Comparison of ENCODE assay signal across 16 cellular contexts in genomic region chr4:143980776-143981175, GRCh38. TPM values are rescaled to one million over a fixed set of nuclear protein-coding genes. Genes with fewer than 3 reads are reported as not detected.
DNase-seq lines count a peak whose midpoint lies in the region; ATAC-seq, FAIRE-seq and TF ChIP-seq lines count a peak whose summit lies in the region.
"Not testable (repeated sequence)": the region's sequence is repeated elsewhere in the genome, so short reads cannot be mapped to it uniquely, and the experiment has no call there.
"Had no signal": no experiment of that assay in that cellular context is flagged by ENCODE, and none has a peak within 500 bp of the region (broad histone marks: within the 10 kb centered on the region; RNA-seq: fewer than 3 reads in every experiment).

No MANE protein-coding gene starts in this region.

- H2BK5ac ChIP-seq in mesendoderm (ENCODE audit: low read length) = not testable (repeated sequence)

- not testable (repeated sequence) for H3K79me2 ChIP-seq in MM.1S (ENCODE audit: low read length); mesendoderm (ENCODE audit: control insufficient read depth, insufficient read depth, low read length)

- not testable (repeated sequence) for H3K9me3 ChIP-seq in MM.1S (replicated peaks; ENCODE audit: insufficient read depth, low read length)

- WGBS in mesendoderm (ENCODE audit: extremely low coverage, insufficient coverage, low lambda C conversion rate) = no CpG with 5 or more reads among the region's 4 CpGs

- ATAC-seq in HG02885 (IDR thresholded peaks at IDR 0.05; ENCODE audit: poor library complexity, unreplicated experiment) = peak; percentile 57
- ATAC-seq in SK-N-SH treated with all-trans-retinoic acid at 6 μM for 48 hours = peak; percentile 27; the same call in 1 of the 3 replicates

- DNase-seq in A172 (ENCODE audit: low spot score) (peak; percentile 1), GM12865 (ENCODE audit: low read depth) (peak; percentile 3), MM.1S (peak; percentile 40), bronchial epithelial cell (ENCODE audit: low read depth) (peak; percentile 20), fibroblast of pulmonary artery (ENCODE audit: low read depth) (peak; percentile 29), mesendoderm (peak; percentile 19)

- not testable (repeated sequence) for H2AFZ ChIP-seq in MM.1S (ENCODE audit: low read length)

- H3K27me3 ChIP-seq in MM.1S (replicated peaks; ENCODE audit: insufficient read depth, low read length); bronchial epithelial cell (ENCODE audit: control insufficient read depth, insufficient read depth, low read length); mesendoderm (ENCODE audit: insufficient read depth, low read length, poor library complexity): not testable (repeated sequence)

- not testable (repeated sequence) for H4K8ac ChIP-seq in mesendoderm (ENCODE audit: low read depth, low read length)

- not testable (repeated sequence) for H3K9me2 ChIP-seq in MM.1S (replicated peaks; ENCODE audit: insufficient read depth, low read length)

- not testable (repeated sequence) for H3K9ac ChIP-seq in MM.1S (ENCODE audit: low read length); mesendoderm (ENCODE audit: low read length)

- not testable (repeated sequence) for H3F3A ChIP-seq in MM.1S (ENCODE audit: insufficient read depth, low read length)

- H3K4me1 ChIP-seq in MM.1S (ENCODE audit: low read length); mesendoderm (ENCODE audit: control insufficient read depth, low read depth, low read length): not testable (repeated sequence)

- not testable (repeated sequence) for H2BK120ac ChIP-seq in mesendoderm (ENCODE audit: low read depth, low read length)

- not testable (repeated sequence) for FAIRE-seq in bronchial epithelial cell (lab: Jason Lieb, UNC)

- H3K4me3 ChIP-seq in GM12865 (ENCODE audit: low read depth, low read length); MM.1S (ENCODE audit: low read length); bronchial epithelial cell (ENCODE audit: low read depth, low read length); fibroblast of pulmonary artery (replicated peaks; ENCODE audit: low read depth, low read length); mesendoderm (ENCODE audit: low read length): not testable (repeated sequence)

- H3K23ac ChIP-seq in mesendoderm (ENCODE audit: low read length) = not testable (repeated sequence)

- H3K27ac ChIP-seq in MM.1S (ENCODE audit: low read length); mesendoderm (ENCODE audit: low read depth, low read length): not testable (repeated sequence)

- H4K20me1 ChIP-seq in MM.1S (ENCODE audit: insufficient read depth, low read length) = not testable (repeated sequence)

- H3K56ac ChIP-seq in mesendoderm (ENCODE audit: low read length) = not testable (repeated sequence)

- not testable (repeated sequence) for H3K18ac ChIP-seq in mesendoderm (ENCODE audit: low read length)

- not testable (repeated sequence) for H3K79me1 ChIP-seq in mesendoderm (ENCODE audit: low read length)

- H2AK5ac ChIP-seq in mesendoderm (ENCODE audit: low read length) = not testable (repeated sequence)

- H3K4me2 ChIP-seq in MM.1S (ENCODE audit: low read depth, low read length); mesendoderm (ENCODE audit: low read length): not testable (repeated sequence)

- H3K4ac ChIP-seq in mesendoderm (ENCODE audit: low read depth, low read length) = not testable (repeated sequence)

- not testable (repeated sequence) for H2BK15ac ChIP-seq in mesendoderm (replicated peaks; ENCODE audit: low read depth)

- not testable (repeated sequence) for H4K5ac ChIP-seq in mesendoderm (ENCODE audit: low read length)

- not testable (repeated sequence) for TF ChIP-seq CTCF in GM12865 (IDR thresholded peaks at IDR 0.05; ENCODE audit: insufficient read depth, low read depth, low read length, missing control alignments); MM.1S (IDR thresholded peaks at IDR 0.05; ENCODE audit: low read length); bronchial epithelial cell (IDR thresholded peaks at IDR 0.05; ENCODE audit: insufficient read depth, low read length, severe bottlenecking)
- TF ChIP-seq CTCF in fibroblast of pulmonary artery (IDR thresholded peaks at IDR 0.05; ENCODE audit: low read length, missing control alignments) = peak; percentile 16

- not testable (repeated sequence) for H3K36me3 ChIP-seq in MM.1S (replicated peaks; ENCODE audit: insufficient read depth, low read length); bronchial epithelial cell (ENCODE audit: control insufficient read depth, insufficient read depth, low read length); mesendoderm (ENCODE audit: control insufficient read depth, insufficient read depth, low read length)

RNA-seq across cellular contexts. Expression of gene GYPB, which starts 38.4 kb away (rescaled TPM):
- not detected in 2 replicates for total RNA-seq in A172 (2014; rRNA removed; shearing (Covaris generic))
- total RNA-seq in bronchial epithelial cell = not detected in 2 replicates
- polyA plus RNA-seq in mesendoderm (2013, experiment 1 of 2) = not detected
- polyA plus RNA-seq in mesendoderm (2013, experiment 2 of 2) = not detected
- total RNA-seq: activated CD4-positive, alpha-beta T cell treated with anti-CD3 and anti-CD28 coated beads for 36 hours; activated CD8-positive, alpha-beta memory T cell treated with anti-CD3 and anti-CD28 coated beads for 36 hours; activated naive CD4-positive, alpha-beta T cell treated with anti-CD3 and anti-CD28 coated beads for 36 hours; omental fat pad; right atrium auricular region; Right ventricle myocardium inferior had no signal
- polyA plus RNA-seq: heart right ventricle, stomach had no signal
